ENCODE assay signal across 12 cellular contexts in the genomic region with DNA sequence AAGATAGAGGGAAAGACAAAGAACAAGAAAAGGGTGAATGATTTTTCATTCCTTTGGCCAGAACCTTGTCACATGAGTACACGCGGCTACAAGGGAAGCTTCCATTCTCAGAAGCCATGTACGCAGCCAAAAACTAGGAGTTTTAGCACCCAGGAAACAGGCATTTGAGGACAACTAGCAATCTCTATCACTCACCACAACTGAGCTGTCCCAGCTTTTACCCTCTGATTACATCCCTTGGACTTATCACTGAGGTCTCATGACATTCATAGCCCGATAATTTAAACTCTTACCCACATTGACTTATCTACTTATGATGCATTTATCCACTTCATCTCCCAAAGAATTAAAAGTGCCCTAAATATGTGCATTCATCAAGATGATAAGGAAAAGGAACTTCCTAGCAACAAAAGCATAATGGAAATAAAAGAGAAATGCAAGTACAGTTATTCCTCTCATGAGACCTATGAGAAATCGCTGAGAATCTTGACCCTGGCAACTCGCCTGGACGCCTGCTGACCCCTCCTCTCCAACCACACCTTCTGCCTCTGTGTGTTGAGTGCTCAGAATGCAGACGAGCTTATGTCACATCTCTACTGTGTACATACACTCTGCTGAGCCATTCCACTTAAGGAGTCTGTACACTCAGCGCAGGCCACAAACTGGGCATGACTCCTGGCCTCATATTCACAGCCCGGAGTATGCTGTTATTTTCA. TPM values are rescaled to one million over a fixed set of nuclear protein-coding genes. Genes with fewer than 3 reads are reported as not detected.
DNase-seq lines count a peak whose midpoint lies in the region; ATAC-seq and TF ChIP-seq lines count a peak whose summit lies in the region.
"Had no signal": no experiment of that assay in that cellular context is flagged by ENCODE, and none has a peak within 500 bp of the region (broad histone marks: within the 10 kb centered on the region; RNA-seq: fewer than 3 reads in every experiment).

No MANE protein-coding gene starts in this region.

- TF ChIP-seq CTCF in lung (IDR thresholded peaks at IDR 0.05; ENCODE audit: control extremely low read depth, extremely low read depth) = no peak

- H3K4me1 ChIP-seq in lung (ENCODE audit: control insufficient read depth in 2 of 2, insufficient read depth in 2 of 2, low read length in 2 of 2) = peaks cover 0 to 3% of the 10 kb centered on the region in 2 donors

- peak; percentile 63 for ATAC-seq in lung (ENCODE audit: insufficient read depth, low FRiP score)

- H3K36me3 ChIP-seq in lung (ENCODE audit: control insufficient read depth in 2 of 2, insufficient read depth in 2 of 2, low read length in 2 of 2) = no peaks in the 10 kb centered on the region

- no peak overlapping the region for H3K4me3 ChIP-seq in lung

- no peaks in the 10 kb centered on the region for H3K9me3 ChIP-seq in lung (ENCODE audit: control insufficient read depth in 2 of 2, insufficient read depth in 1 of 2, low read length in 1 of 2)

- DNase-seq in DMS53 (lab: John Stamatoyannopoulos, UW) = peak; percentile 87
- DNase-seq in NCI-H1417 (lab: John Stamatoyannopoulos, UW) = peak; percentile 32 to 70 (median 38)
- peak; percentile 67 for DNase-seq in amniotic epithelial cell (ENCODE audit: low read depth)
- DNase-seq in lung (ENCODE audit: low spot score) = peak; percentile 77
- no peak for DNase-seq in epidermal melanocyte (ENCODE audit: insufficient read length, low spot score)
- no peak for DNase-seq in stimulated activated CD4-positive, alpha-beta T cell treated with anti-CD3 and anti-CD28 coated beads, Interleukin-4, amount 100 ng/mL, for 24 hours
- DNase-seq in NCI-H128 (lab: John Stamatoyannopoulos, UW; ENCODE audit: unreplicated experiment) = no peak
- DNase-seq in H4 (ENCODE audit: low spot score) = no peak
- DNase-seq: activated naive CD4-positive, alpha-beta T cell treated with anti-CD3 and anti-CD28 coated beads, Interleukin-2, amount 10 ng/mL, durations not matched to agents 7 days and 5 days; C1 segment of cervical spinal cord; immature natural killer cell; NCI-H1694 had no signal

- 67 to 85% methylated on average over 10 of the region's 10 CpGs for WGBS in lung, 2 donors

- no peaks in the 10 kb centered on the region for H3K27me3 ChIP-seq in lung (ENCODE audit: control insufficient read depth, insufficient read depth)

- H3K27ac ChIP-seq in lung (ENCODE audit: low read depth in 1 of 2, low read length in 1 of 2) = no peak overlapping the region

RNA-seq across cellular contexts. Expression of a gene that starts 28.7 kb away (rescaled TPM):
- total RNA-seq in lung = 10 to 100 TPM; 57.3 to 61.7 TPM
- polyA plus RNA-seq in lung = 10 to 100 TPM; 11.7 to 17.5 TPM
- 4.7 and 6.6 TPM in 2 replicates for total RNA-seq in H4 (2014; rRNA removed; shearing (Covaris generic))

RNA-seq across cellular contexts. Expression of a gene that starts 36.0 kb away (rescaled TPM):
- total RNA-seq in lung = 10 to 100 TPM; 15.7 to 26.7 TPM
- polyA plus RNA-seq in lung = 10 to 100 TPM; 18.3 to 18.7 TPM
- 6.5 and 15.1 TPM in 2 replicates for total RNA-seq in H4 (2014; rRNA removed; shearing (Covaris generic))

RNA-seq across cellular contexts. Expression of a gene that starts 59.8 kb away (rescaled TPM):
- 10 to 100 TPM; 21.4 to 50.0 TPM for total RNA-seq in lung
- 10 to 100 TPM; 14.2 to 14.3 TPM for polyA plus RNA-seq in lung
- total RNA-seq in H4 (2014; rRNA removed; shearing (Covaris generic)) = 13.2 and 15.4 TPM in 2 replicates

Comparison
In these comparisons a context has a peak if more than half of its experiments do, and no peak if none do; other contexts are left out.
1. DNase-seq: peak in DMS53 (single experiment), NCI-H1417 (3 of 3), amniotic epithelial cell (single experiment) and lung (single experiment); none in epidermal melanocyte (single experiment), stimulated activated CD4-positive, alpha-beta T cell treated with anti-CD3 and anti-CD28 coated beads, Interleukin-4, amount 100 ng/mL, for 24 hours (single experiment), NCI-H128 (single experiment) and H4 (single experiment).